ENCODE assay signal across 1 cellular context in the genomic region with DNA sequence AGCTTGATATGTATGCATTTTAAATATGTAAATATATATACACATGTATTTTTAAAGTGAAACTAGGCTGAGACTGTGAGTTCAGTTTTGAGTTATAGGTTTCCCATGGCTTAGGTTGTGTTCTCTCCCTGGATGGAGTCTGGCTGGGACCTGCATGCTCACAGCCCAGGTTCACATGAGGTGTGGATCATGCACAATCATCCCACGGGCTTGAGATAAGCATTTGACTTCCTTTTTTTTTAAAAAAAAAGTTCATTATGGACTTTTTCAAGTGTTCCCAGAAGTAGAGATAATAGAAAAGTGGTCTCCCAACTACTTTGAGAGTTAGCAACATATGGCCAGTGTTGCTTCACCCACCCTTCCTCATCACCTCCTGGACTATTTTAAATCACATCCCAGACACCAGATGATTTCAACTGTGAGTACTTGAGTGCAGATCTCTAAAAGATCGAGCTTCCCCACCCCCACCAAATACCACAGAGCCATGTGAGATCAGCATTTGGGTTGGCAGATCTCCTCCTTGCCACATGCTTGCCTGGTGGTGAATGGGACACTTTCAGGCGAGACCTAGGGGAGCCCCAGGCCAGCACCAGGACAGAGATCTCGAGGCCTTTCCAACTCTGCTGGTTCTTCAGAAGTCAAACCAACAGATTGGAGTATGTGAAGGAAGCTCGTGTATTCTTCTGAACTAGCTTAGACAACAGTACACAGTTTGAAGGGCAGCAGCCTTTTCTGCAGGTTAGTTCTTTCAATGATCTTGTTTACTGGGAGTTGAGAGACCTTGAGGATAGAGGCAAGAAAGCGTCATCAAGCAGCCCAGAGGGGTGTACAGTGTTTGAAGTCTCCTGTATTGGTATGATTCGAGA.
TF ChIP-seq lines count a peak whose summit lies in the region.

No MANE protein-coding gene starts in this region.

TF ChIP-seq in K562, 482 proteins besides CTCF, POLR2A, EP300 and RAD21 (continued from another document and continues in another):
- TF ChIP-seq RFX5 (IDR thresholded peaks at IDR 0.05; ENCODE audit: low read depth, low read length) (no peak), SMARCA4 (IDR thresholded peaks at IDR 0.05) (no peak), HEY1 (CRISPR knock-in tag; IDR thresholded peaks at IDR 0.05; ENCODE audit: borderline replicate concordance) (peak; percentile 88; the same call in 1 of the 2 replicates), FIP1L1 (IDR thresholded peaks at IDR 0.05; ENCODE audit: low read depth, low read length, poor library complexity, severe bottlenecking) (no peak), FOXP1 (CRISPR knock-in tag; IDR thresholded peaks at IDR 0.05) (peak; percentile 74), POU5F1 (IDR thresholded peaks at IDR 0.05; ENCODE audit: borderline replicate concordance, low read depth, low read length, partially characterized antibody) (peak; percentile 15), FOXJ3 (CRISPR knock-in tag; IDR thresholded peaks at IDR 0.05) (no peak), MCM2 (IDR thresholded peaks at IDR 0.05; ENCODE audit: low read depth) (no peak), SMARCE1 (IDR thresholded peaks at IDR 0.05) (no peak), ZNF699 (CRISPR knock-in tag; IDR thresholded peaks at IDR 0.05; ENCODE audit: insufficient replicate concordance) (no peak), PML (IDR thresholded peaks at IDR 0.05; ENCODE audit: low read length) (peak; percentile 71; the same call in 1 of the 2 replicates), ZNF668 (CRISPR knock-in tag; IDR thresholded peaks at IDR 0.05) (peak; percentile 31; the same call in 1 of the 2 replicates), ZNF584 (CRISPR knock-in tag; IDR thresholded peaks at IDR 0.05; ENCODE audit: low read depth) (0 out of 2 replicates have a peak, but pooled peaks have one; percentile 23), LCOR (CRISPR knock-in tag; IDR thresholded peaks at IDR 0.05) (no peak), NUFIP1 (IDR thresholded peaks at IDR 0.05; ENCODE audit: partially characterized antibody) (no peak), MECOM (CRISPR knock-in tag; IDR thresholded peaks at IDR 0.05) (peak; percentile 76), RB1 (IDR thresholded peaks at IDR 0.05; ENCODE audit: low read depth) (no peak), MEIS2 (IDR thresholded peaks at IDR 0.05; ENCODE audit: partially characterized antibody) (no peak), STAT5A (IDR thresholded peaks at IDR 0.05; ENCODE audit: borderline replicate concordance, low read length) (peak; percentile 53; the same call in 1 of the 2 replicates), BCOR (IDR thresholded peaks at IDR 0.05) (no peak), LEF1 (IDR thresholded peaks at IDR 0.05) (no peak), TBL1XR1 (IDR thresholded peaks at IDR 0.05; ENCODE audit: low read length in 2 of 2) (peak in 1 of 2 experiments; percentile 86; a peak in 2 of 4 replicates), ZNF232 (CRISPR knock-in tag; IDR thresholded peaks at IDR 0.05) (no peak), KAT2B (IDR thresholded peaks at IDR 0.05; ENCODE audit: low read depth, low read length) (no peak), ATF7 (IDR thresholded peaks at IDR 0.05) (no peak)
- TF ChIP-seq, protein P1, sequence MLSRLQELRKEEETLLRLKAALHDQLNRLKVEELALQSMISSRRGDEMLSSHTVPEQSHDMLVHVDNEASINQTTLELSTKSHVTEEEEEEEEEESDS (CRISPR knock-in tag; IDR thresholded peaks at IDR 0.05) = no peak
- TF ChIP-seq, protein P2, sequence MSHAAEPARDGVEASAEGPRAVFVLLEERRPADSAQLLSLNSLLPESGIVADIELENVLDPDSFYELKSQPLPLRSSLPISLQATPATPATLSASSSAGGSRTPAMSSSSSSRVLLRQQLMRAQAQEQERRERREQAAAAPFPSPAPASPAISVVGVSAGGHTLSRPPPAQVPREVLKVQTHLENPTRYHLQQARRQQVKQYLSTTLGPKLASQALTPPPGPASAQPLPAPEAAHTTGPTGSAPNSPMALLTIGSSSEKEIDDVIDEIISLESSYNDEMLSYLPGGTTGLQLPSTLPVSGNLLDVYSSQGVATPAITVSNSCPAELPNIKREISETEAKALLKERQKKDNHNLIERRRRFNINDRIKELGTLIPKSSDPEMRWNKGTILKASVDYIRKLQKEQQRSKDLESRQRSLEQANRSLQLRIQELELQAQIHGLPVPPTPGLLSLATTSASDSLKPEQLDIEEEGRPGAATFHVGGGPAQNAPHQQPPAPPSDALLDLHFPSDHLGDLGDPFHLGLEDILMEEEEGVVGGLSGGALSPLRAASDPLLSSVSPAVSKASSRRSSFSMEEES (CRISPR knock-in tag; IDR thresholded peaks at IDR 0.05) = no peak
- TF ChIP-seq, protein P3, sequence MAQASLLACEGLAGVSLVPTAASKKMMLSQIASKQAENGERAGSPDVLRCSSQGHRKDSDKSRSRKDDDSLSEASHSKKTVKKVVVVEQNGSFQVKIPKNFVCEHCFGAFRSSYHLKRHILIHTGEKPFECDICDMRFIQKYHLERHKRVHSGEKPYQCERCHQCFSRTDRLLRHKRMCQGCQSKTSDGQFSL (CRISPR knock-in tag; IDR thresholded peaks at IDR 0.05) = no peak
- TF ChIP-seq, protein P3 (tag; IDR thresholded peaks at IDR 0.05) = 0 out of 4 replicates have a peak, but pooled peaks of 1 of the 2 experiments have one; percentile 13
- TF ChIP-seq, protein P4, sequence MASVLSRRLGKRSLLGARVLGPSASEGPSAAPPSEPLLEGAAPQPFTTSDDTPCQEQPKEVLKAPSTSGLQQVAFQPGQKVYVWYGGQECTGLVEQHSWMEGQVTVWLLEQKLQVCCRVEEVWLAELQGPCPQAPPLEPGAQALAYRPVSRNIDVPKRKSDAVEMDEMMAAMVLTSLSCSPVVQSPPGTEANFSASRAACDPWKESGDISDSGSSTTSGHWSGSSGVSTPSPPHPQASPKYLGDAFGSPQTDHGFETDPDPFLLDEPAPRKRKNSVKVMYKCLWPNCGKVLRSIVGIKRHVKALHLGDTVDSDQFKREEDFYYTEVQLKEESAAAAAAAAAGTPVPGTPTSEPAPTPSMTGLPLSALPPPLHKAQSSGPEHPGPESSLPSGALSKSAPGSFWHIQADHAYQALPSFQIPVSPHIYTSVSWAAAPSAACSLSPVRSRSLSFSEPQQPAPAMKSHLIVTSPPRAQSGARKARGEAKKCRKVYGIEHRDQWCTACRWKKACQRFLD (CRISPR knock-in tag; IDR thresholded peaks at IDR 0.05) = peak; percentile 94
- TF ChIP-seq, protein P5, sequence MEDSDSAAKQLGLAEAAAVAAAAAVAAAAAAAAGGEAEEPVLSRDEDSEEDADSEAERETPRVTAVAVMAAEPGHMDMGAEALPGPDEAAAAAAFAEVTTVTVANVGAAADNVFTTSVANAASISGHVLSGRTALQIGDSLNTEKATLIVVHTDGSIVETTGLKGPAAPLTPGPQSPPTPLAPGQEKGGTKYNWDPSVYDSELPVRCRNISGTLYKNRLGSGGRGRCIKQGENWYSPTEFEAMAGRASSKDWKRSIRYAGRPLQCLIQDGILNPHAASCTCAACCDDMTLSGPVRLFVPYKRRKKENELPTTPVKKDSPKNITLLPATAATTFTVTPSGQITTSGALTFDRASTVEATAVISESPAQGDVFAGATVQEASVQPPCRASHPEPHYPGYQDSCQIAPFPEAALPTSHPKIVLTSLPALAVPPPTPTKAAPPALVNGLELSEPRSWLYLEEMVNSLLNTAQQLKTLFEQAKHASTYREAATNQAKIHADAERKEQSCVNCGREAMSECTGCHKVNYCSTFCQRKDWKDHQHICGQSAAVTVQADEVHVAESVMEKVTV (CRISPR knock-in tag; IDR thresholded peaks at IDR 0.05) = peak; percentile 41; the same call in 1 of the 2 replicates
- TF ChIP-seq, protein P6, sequence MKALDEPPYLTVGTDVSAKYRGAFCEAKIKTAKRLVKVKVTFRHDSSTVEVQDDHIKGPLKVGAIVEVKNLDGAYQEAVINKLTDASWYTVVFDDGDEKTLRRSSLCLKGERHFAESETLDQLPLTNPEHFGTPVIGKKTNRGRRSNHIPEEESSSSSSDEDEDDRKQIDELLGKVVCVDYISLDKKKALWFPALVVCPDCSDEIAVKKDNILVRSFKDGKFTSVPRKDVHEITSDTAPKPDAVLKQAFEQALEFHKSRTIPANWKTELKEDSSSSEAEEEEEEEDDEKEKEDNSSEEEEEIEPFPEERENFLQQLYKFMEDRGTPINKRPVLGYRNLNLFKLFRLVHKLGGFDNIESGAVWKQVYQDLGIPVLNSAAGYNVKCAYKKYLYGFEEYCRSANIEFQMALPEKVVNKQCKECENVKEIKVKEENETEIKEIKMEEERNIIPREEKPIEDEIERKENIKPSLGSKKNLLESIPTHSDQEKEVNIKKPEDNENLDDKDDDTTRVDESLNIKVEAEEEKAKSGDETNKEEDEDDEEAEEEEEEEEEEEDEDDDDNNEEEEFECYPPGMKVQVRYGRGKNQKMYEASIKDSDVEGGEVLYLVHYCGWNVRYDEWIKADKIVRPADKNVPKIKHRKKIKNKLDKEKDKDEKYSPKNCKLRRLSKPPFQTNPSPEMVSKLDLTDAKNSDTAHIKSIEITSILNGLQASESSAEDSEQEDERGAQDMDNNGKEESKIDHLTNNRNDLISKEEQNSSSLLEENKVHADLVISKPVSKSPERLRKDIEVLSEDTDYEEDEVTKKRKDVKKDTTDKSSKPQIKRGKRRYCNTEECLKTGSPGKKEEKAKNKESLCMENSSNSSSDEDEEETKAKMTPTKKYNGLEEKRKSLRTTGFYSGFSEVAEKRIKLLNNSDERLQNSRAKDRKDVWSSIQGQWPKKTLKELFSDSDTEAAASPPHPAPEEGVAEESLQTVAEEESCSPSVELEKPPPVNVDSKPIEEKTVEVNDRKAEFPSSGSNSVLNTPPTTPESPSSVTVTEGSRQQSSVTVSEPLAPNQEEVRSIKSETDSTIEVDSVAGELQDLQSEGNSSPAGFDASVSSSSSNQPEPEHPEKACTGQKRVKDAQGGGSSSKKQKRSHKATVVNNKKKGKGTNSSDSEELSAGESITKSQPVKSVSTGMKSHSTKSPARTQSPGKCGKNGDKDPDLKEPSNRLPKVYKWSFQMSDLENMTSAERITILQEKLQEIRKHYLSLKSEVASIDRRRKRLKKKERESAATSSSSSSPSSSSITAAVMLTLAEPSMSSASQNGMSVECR (CRISPR knock-in tag; IDR thresholded peaks at IDR 0.05) = peak; percentile 86
- TF ChIP-seq, protein P7, sequence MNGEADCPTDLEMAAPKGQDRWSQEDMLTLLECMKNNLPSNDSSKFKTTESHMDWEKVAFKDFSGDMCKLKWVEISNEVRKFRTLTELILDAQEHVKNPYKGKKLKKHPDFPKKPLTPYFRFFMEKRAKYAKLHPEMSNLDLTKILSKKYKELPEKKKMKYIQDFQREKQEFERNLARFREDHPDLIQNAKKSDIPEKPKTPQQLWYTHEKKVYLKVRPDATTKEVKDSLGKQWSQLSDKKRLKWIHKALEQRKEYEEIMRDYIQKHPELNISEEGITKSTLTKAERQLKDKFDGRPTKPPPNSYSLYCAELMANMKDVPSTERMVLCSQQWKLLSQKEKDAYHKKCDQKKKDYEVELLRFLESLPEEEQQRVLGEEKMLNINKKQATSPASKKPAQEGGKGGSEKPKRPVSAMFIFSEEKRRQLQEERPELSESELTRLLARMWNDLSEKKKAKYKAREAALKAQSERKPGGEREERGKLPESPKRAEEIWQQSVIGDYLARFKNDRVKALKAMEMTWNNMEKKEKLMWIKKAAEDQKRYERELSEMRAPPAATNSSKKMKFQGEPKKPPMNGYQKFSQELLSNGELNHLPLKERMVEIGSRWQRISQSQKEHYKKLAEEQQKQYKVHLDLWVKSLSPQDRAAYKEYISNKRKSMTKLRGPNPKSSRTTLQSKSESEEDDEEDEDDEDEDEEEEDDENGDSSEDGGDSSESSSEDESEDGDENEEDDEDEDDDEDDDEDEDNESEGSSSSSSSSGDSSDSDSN (IDR thresholded peaks at IDR 0.05; ENCODE audit: borderline replicate concordance in 1 of 2, low read depth in 2 of 2, low read length in 2 of 2) = peak; percentile 51 to 58; a peak in 1 of 4 replicates
- TF ChIP-seq, protein P8, sequence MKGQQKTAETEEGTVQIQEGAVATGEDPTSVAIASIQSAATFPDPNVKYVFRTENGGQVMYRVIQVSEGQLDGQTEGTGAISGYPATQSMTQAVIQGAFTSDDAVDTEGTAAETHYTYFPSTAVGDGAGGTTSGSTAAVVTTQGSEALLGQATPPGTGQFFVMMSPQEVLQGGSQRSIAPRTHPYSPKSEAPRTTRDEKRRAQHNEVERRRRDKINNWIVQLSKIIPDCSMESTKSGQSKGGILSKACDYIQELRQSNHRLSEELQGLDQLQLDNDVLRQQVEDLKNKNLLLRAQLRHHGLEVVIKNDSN (CRISPR knock-in tag; IDR thresholded peaks at IDR 0.05) = peak; percentile 17; the same call in 1 of the 2 replicates
- TF ChIP-seq, protein P9, sequence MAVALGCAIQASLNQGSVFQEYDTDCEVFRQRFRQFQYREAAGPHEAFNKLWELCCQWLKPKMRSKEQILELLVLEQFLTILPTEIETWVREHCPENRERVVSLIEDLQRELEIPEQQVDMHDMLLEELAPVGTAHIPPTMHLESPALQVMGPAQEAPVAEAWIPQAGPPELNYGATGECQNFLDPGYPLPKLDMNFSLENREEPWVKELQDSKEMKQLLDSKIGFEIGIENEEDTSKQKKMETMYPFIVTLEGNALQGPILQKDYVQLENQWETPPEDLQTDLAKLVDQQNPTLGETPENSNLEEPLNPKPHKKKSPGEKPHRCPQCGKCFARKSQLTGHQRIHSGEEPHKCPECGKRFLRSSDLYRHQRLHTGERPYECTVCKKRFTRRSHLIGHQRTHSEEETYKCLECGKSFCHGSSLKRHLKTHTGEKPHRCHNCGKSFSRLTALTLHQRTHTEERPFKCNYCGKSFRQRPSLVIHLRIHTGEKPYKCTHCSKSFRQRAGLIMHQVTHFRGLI (CRISPR knock-in tag; IDR thresholded peaks at IDR 0.05) = no peak; the same call in 1 of the 2 replicates
- TF ChIP-seq, protein P10, sequence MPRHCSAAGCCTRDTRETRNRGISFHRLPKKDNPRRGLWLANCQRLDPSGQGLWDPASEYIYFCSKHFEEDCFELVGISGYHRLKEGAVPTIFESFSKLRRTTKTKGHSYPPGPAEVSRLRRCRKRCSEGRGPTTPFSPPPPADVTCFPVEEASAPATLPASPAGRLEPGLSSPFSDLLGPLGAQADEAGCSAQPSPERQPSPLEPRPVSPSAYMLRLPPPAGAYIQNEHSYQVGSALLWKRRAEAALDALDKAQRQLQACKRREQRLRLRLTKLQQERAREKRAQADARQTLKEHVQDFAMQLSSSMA (CRISPR knock-in tag; IDR thresholded peaks at IDR 0.05) = no peak
- TF ChIP-seq, protein P11, sequence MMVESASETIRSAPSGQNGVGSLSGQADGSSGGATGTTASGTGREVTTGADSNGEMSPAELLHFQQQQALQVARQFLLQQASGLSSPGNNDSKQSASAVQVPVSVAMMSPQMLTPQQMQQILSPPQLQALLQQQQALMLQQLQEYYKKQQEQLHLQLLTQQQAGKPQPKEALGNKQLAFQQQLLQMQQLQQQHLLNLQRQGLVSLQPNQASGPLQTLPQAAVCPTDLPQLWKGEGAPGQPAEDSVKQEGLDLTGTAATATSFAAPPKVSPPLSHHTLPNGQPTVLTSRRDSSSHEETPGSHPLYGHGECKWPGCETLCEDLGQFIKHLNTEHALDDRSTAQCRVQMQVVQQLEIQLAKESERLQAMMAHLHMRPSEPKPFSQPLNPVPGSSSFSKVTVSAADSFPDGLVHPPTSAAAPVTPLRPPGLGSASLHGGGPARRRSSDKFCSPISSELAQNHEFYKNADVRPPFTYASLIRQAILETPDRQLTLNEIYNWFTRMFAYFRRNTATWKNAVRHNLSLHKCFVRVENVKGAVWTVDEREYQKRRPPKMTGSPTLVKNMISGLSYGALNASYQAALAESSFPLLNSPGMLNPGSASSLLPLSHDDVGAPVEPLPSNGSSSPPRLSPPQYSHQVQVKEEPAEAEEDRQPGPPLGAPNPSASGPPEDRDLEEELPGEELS (CRISPR knock-in tag; IDR thresholded peaks at IDR 0.05; ENCODE audit: borderline replicate concordance) = peak; percentile 74; the same call in 1 of the 2 replicates
